In the genomic region with DNA sequence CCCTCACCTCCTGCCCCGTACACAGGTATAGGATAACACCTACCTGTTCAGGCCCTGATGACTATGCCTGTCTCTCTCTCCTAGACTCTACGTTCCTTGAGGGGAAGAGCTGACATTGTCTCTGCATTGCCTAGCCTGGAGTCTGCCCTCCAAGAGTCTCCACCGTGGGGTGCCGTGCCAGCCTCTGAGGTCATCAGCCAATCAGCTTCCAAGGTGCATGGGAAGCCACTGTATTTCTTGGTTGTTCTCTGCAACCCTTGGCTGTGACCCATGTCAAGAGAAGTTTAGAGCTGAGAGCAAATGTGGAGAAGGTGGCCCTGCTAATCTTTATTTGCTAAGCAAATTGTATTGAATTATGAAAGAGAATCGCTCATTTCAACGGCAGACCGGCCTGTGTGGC, we compare ENCODE assay signal across 1 cellular context.
TF ChIP-seq lines count a peak whose summit lies in the region.

No MANE protein-coding gene starts in this region.

TF ChIP-seq in H1, 55 proteins besides CTCF, POLR2A, EP300 and RAD21 (continued from another document):
- no peak for TF ChIP-seq YY1 (IDR thresholded peaks at IDR 0.05; ENCODE audit: low read depth, low read length)
- TF ChIP-seq, protein P1, sequence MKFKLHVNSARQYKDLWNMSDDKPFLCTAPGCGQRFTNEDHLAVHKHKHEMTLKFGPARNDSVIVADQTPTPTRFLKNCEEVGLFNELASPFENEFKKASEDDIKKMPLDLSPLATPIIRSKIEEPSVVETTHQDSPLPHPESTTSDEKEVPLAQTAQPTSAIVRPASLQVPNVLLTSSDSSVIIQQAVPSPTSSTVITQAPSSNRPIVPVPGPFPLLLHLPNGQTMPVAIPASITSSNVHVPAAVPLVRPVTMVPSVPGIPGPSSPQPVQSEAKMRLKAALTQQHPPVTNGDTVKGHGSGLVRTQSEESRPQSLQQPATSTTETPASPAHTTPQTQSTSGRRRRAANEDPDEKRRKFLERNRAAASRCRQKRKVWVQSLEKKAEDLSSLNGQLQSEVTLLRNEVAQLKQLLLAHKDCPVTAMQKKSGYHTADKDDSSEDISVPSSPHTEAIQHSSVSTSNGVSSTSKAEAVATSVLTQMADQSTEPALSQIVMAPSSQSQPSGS (IDR thresholded peaks at IDR 0.05; ENCODE audit: low read length), result no peak
- TF ChIP-seq, protein P2, sequence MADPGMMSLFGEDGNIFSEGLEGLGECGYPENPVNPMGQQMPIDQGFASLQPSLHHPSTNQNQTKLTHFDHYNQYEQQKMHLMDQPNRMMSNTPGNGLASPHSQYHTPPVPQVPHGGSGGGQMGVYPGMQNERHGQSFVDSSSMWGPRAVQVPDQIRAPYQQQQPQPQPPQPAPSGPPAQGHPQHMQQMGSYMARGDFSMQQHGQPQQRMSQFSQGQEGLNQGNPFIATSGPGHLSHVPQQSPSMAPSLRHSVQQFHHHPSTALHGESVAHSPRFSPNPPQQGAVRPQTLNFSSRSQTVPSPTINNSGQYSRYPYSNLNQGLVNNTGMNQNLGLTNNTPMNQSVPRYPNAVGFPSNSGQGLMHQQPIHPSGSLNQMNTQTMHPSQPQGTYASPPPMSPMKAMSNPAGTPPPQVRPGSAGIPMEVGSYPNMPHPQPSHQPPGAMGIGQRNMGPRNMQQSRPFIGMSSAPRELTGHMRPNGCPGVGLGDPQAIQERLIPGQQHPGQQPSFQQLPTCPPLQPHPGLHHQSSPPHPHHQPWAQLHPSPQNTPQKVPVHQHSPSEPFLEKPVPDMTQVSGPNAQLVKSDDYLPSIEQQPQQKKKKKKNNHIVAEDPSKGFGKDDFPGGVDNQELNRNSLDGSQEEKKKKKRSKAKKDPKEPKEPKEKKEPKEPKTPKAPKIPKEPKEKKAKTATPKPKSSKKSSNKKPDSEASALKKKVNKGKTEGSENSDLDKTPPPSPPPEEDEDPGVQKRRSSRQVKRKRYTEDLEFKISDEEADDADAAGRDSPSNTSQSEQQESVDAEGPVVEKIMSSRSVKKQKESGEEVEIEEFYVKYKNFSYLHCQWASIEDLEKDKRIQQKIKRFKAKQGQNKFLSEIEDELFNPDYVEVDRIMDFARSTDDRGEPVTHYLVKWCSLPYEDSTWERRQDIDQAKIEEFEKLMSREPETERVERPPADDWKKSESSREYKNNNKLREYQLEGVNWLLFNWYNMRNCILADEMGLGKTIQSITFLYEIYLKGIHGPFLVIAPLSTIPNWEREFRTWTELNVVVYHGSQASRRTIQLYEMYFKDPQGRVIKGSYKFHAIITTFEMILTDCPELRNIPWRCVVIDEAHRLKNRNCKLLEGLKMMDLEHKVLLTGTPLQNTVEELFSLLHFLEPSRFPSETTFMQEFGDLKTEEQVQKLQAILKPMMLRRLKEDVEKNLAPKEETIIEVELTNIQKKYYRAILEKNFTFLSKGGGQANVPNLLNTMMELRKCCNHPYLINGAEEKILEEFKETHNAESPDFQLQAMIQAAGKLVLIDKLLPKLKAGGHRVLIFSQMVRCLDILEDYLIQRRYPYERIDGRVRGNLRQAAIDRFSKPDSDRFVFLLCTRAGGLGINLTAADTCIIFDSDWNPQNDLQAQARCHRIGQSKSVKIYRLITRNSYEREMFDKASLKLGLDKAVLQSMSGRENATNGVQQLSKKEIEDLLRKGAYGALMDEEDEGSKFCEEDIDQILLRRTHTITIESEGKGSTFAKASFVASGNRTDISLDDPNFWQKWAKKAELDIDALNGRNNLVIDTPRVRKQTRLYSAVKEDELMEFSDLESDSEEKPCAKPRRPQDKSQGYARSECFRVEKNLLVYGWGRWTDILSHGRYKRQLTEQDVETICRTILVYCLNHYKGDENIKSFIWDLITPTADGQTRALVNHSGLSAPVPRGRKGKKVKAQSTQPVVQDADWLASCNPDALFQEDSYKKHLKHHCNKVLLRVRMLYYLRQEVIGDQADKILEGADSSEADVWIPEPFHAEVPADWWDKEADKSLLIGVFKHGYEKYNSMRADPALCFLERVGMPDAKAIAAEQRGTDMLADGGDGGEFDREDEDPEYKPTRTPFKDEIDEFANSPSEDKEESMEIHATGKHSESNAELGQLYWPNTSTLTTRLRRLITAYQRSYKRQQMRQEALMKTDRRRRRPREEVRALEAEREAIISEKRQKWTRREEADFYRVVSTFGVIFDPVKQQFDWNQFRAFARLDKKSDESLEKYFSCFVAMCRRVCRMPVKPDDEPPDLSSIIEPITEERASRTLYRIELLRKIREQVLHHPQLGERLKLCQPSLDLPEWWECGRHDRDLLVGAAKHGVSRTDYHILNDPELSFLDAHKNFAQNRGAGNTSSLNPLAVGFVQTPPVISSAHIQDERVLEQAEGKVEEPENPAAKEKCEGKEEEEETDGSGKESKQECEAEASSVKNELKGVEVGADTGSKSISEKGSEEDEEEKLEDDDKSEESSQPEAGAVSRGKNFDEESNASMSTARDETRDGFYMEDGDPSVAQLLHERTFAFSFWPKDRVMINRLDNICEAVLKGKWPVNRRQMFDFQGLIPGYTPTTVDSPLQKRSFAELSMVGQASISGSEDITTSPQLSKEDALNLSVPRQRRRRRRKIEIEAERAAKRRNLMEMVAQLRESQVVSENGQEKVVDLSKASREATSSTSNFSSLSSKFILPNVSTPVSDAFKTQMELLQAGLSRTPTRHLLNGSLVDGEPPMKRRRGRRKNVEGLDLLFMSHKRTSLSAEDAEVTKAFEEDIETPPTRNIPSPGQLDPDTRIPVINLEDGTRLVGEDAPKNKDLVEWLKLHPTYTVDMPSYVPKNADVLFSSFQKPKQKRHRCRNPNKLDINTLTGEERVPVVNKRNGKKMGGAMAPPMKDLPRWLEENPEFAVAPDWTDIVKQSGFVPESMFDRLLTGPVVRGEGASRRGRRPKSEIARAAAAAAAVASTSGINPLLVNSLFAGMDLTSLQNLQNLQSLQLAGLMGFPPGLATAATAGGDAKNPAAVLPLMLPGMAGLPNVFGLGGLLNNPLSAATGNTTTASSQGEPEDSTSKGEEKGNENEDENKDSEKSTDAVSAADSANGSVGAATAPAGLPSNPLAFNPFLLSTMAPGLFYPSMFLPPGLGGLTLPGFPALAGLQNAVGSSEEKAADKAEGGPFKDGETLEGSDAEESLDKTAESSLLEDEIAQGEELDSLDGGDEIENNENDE (IDR thresholded peaks at IDR 0.05; ENCODE audit: insufficient replicate concordance, low read length), result no peak
- TF ChIP-seq RBBP5 (IDR thresholded peaks at IDR 0.05; ENCODE audit: borderline replicate concordance, low read depth, low read length), result no peak
